23 cellular contexts compared by ENCODE assay signal in the genomic region with DNA sequence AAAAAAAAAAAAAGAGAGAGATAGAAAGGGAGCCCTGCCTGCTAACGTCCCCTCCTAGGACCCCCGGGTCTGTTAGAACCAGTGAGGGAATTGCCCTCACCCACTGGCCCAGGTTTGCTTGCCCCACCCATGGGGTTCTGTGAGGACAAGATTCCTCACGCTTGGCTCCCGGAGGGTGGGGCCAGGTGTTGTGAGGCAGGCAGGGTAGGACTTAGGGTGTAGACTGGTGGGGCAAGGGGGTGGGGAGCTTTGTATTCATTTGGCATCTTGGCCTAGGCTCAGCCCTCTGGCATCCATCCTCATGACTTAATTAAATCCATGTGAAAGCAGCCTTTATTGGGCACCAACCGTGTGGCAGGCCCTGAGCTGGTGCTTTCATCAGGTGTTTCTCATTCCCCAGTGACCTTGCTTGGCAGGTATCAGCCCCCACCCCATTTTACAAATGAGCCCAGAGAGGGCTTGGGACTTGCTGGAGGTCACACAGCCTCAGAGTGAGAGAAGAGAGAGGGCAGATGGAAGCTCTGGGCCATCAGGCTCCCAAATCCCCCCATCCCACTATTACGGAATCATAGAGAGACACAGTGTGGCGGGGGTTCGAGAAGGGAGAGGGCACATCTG. TPM values are rescaled to one million over a fixed set of nuclear protein-coding genes. Genes with fewer than 3 reads are reported as not detected.
DNase-seq lines count a peak whose midpoint lies in the region; ATAC-seq and TF ChIP-seq lines count a peak whose summit lies in the region.
"Had no signal": no experiment of that assay in that cellular context is flagged by ENCODE, and none has a peak within 500 bp of the region (broad histone marks: within the 10 kb centered on the region; RNA-seq: fewer than 3 reads in every experiment).

No MANE protein-coding gene starts in this region.

- H3K4me3 ChIP-seq in esophagus (ENCODE audit: low read depth in 1 of 2, low read length in 2 of 2) (no peak overlapping the region), mucosa of descending colon (no peak overlapping the region), upper lobe of right lung (no peak overlapping the region)
- H3K4me3 ChIP-seq: GM23338 had no signal

- CTCF ChIA-PET in activated CD8-positive, alpha-beta T cell treated with anti-CD3 and anti-CD28 coated beads for 36 hours (lab: Charles Lee): no interaction called here

- H3K27me3 Mint-ChIP-seq in natural killer cell treated with Interleukin-12 subunit alpha and Interleukin-12 subunit beta and Interleukin-15 and Interleukin-18, amount 100 ng/mL, for 72 hours: no peaks in the 10 kb centered on the region
- peaks cover 0 to 2% of the 10 kb centered on the region in 2 donors for H3K27me3 Mint-ChIP-seq in natural killer cell (ENCODE audit: low read depth in 2 of 2)
- no peaks in the 10 kb centered on the region for H3K27me3 Mint-ChIP-seq in activated CD8-positive, alpha-beta T cell treated with anti-CD3 and anti-CD28 coated beads for 36 hours
- H3K27me3 Mint-ChIP-seq: CD4-positive, CD25-positive, alpha-beta regulatory T cell had no signal

- ATAC-seq in natural killer cell treated with Interleukin-12 subunit alpha and Interleukin-12 subunit beta and Interleukin-15 and Interleukin-18, amount 100 ng/mL, for 72 hours: no peak
- no peak for ATAC-seq in natural killer cell
- ATAC-seq in mucosa of descending colon: peak; percentile 74
- ATAC-seq in upper lobe of right lung: no peak
- ATAC-seq in HG02759 (IDR thresholded peaks at IDR 0.05; ENCODE audit: unreplicated experiment): no peak
- no peak for ATAC-seq in activated CD8-positive, alpha-beta T cell treated with anti-CD3 and anti-CD28 coated beads for 36 hours

- H3K36me3 Mint-ChIP-seq in natural killer cell treated with Interleukin-12 subunit alpha and Interleukin-12 subunit beta and Interleukin-15 and Interleukin-18, amount 100 ng/mL, for 72 hours: no peaks in the 10 kb centered on the region
- H3K36me3 Mint-ChIP-seq in natural killer cell: no peaks in the 10 kb centered on the region
- no peaks in the 10 kb centered on the region for H3K36me3 Mint-ChIP-seq in activated CD8-positive, alpha-beta T cell treated with anti-CD3 and anti-CD28 coated beads for 36 hours (ENCODE audit: low read depth)
- H3K36me3 Mint-ChIP-seq: CD4-positive, CD25-positive, alpha-beta regulatory T cell had no signal

- H3K36me3 ChIP-seq in esophagus (ENCODE audit: control insufficient read depth in 2 of 2, insufficient read depth in 2 of 2, low read length in 1 of 2) (no peaks in the 10 kb centered on the region), mucosa of descending colon (ENCODE audit: low read depth) (no peaks in the 10 kb centered on the region), upper lobe of right lung (no peaks in the 10 kb centered on the region)

- POLR2A ChIA-PET in activated CD8-positive, alpha-beta T cell treated with anti-CD3 and anti-CD28 coated beads for 36 hours (lab: Charles Lee): no interaction called here

- in situ Hi-C loops in GM13976 (cut with MboI; ENCODE audit: low sequenced_read_pairs, unreplicated experiment): no loop called here

- H3K9me3 ChIP-seq in esophagus (ENCODE audit: control insufficient read depth in 2 of 2, insufficient read depth in 1 of 2, low read depth in 1 of 2, low read length in 1 of 2): no peaks in the 10 kb centered on the region
- H3K9me3 ChIP-seq in mucosa of descending colon: no peaks in the 10 kb centered on the region
- no peaks in the 10 kb centered on the region for H3K9me3 ChIP-seq in upper lobe of right lung

- no peak for TF ChIP-seq CTCF in natural killer cell (IDR thresholded peaks at IDR 0.05)
- no peak for TF ChIP-seq CTCF in mucosa of descending colon (IDR thresholded peaks at IDR 0.05)
- TF ChIP-seq CTCF in upper lobe of right lung (IDR thresholded peaks at IDR 0.05): no peak
- TF ChIP-seq CTCF in GM13976 (IDR thresholded peaks at IDR 0.05; ENCODE audit: borderline replicate concordance, control extremely low read depth, extremely low read depth, insufficient read depth, missing control alignments): no peak
- TF ChIP-seq CTCF in activated CD8-positive, alpha-beta T cell treated with anti-CD3 and anti-CD28 coated beads for 36 hours (IDR thresholded peaks at IDR 0.05): no peak

- intact Hi-C loops in natural killer cell (cut with micrococcal nuclease) (no loop called here), mucosa of descending colon (cut with DNase I, micrococcal nuclease) (no loop called here), upper lobe of right lung (cut with DNase I) (no loop called here)
- intact Hi-C loops in activated CD8-positive, alpha-beta T cell treated with anti-CD3 and anti-CD28 coated beads for 36 hours (cut with micrococcal nuclease): no loop called here

- peak; percentile 18 for DNase-seq in natural killer cell treated with Interleukin-12 subunit alpha and Interleukin-12 subunit beta and Interleukin-15 and Interleukin-18, amount 100 ng/mL, for 72 hours (ENCODE audit: low spot score)
- DNase-seq in natural killer cell: no peak
- peak in 2 of 3 donors; percentile 71 to 76 for DNase-seq in mucosa of descending colon
- DNase-seq in upper lobe of right lung: peak; percentile 48
- DNase-seq in GM13976 (ENCODE audit: low spot score): no peak
- no peak for DNase-seq in activated CD8-positive, alpha-beta T cell treated with anti-CD3 and anti-CD28 coated beads for 36 hours
- DNase-seq: ACHN; CD4-positive, CD25-positive, alpha-beta regulatory T cell; DMS79; KG1; NCI-H1048; NCI-H146; NCI-H345; NCI-H526 treated with DMSO at 0.1 percent for 48 hours; NK-92 treated with Interleukin-12 subunit alpha and Interleukin-12 subunit beta, amount 100 ng/mL, for 24 hours; OCI-M1; RPMI8226 had no signal

- H3K27me3 ChIP-seq in esophagus (ENCODE audit: control insufficient read depth in 1 of 2, insufficient read depth in 2 of 2, low read length in 2 of 2) (no peaks in the 10 kb centered on the region), upper lobe of right lung (no peaks in the 10 kb centered on the region)

- H3K4me1 ChIP-seq in esophagus (ENCODE audit: control insufficient read depth in 2 of 2, insufficient read depth in 2 of 2, low read length in 1 of 2) (peaks cover 6 to 18% of the 10 kb centered on the region in 2 donors), mucosa of descending colon (ENCODE audit: low read depth) (peaks cover 5% of the 10 kb centered on the region), upper lobe of right lung (no peaks in the 10 kb centered on the region)

- H3K4me1 Mint-ChIP-seq in natural killer cell treated with Interleukin-12 subunit alpha and Interleukin-12 subunit beta and Interleukin-15 and Interleukin-18, amount 100 ng/mL, for 72 hours (ENCODE audit: low read depth in 2 of 2): peaks cover 0 to 7% of the 10 kb centered on the region in 2 donors
- no peaks in the 10 kb centered on the region for H3K4me1 Mint-ChIP-seq in natural killer cell
- H3K4me1 Mint-ChIP-seq in activated CD8-positive, alpha-beta T cell treated with anti-CD3 and anti-CD28 coated beads for 36 hours (ENCODE audit: low read depth): no peaks in the 10 kb centered on the region
- H3K4me1 Mint-ChIP-seq: GM23338 had no signal

- no peaks in the 10 kb centered on the region for H3K9me3 Mint-ChIP-seq in natural killer cell treated with Interleukin-12 subunit alpha and Interleukin-12 subunit beta and Interleukin-15 and Interleukin-18, amount 100 ng/mL, for 72 hours
- no peaks in the 10 kb centered on the region for H3K9me3 Mint-ChIP-seq in natural killer cell
- H3K9me3 Mint-ChIP-seq in activated CD8-positive, alpha-beta T cell treated with anti-CD3 and anti-CD28 coated beads for 36 hours: no peaks in the 10 kb centered on the region
- H3K9me3 Mint-ChIP-seq: GM23338 had no signal

- peak overlapping the region in 1 of 2 donors; percentile 45 for H3K27ac Mint-ChIP-seq in natural killer cell treated with Interleukin-12 subunit alpha and Interleukin-12 subunit beta and Interleukin-15 and Interleukin-18, amount 100 ng/mL, for 72 hours
- no peak overlapping the region for H3K27ac Mint-ChIP-seq in natural killer cell
- H3K27ac Mint-ChIP-seq in activated CD8-positive, alpha-beta T cell treated with anti-CD3 and anti-CD28 coated beads for 36 hours: no peak overlapping the region
- H3K27ac Mint-ChIP-seq: CD4-positive, CD25-positive, alpha-beta regulatory T cell; GM23338 had no signal

- 62 to 68% methylated on average over 7 to 8 of the region's 8 CpGs for WGBS in esophagus, 2 donors

- peak overlapping the region; percentile 57 to 76 for H3K27ac ChIP-seq in esophagus (ENCODE audit: low read depth in 2 of 2, low read length in 1 of 2)
- no peak overlapping the region for H3K27ac ChIP-seq in upper lobe of right lung
- H3K27ac ChIP-seq: HL-60 had no signal

- H3K4me3 Mint-ChIP-seq in natural killer cell treated with Interleukin-12 subunit alpha and Interleukin-12 subunit beta and Interleukin-15 and Interleukin-18, amount 100 ng/mL, for 72 hours: no peak overlapping the region
- no peak overlapping the region for H3K4me3 Mint-ChIP-seq in natural killer cell
- H3K4me3 Mint-ChIP-seq in activated CD8-positive, alpha-beta T cell treated with anti-CD3 and anti-CD28 coated beads for 36 hours: no peak overlapping the region
- H3K4me3 Mint-ChIP-seq: CD4-positive, CD25-positive, alpha-beta regulatory T cell; GM23338 had no signal

RNA-seq across cellular contexts. Expression of gene RAB44, which starts 19.0 kb away (rescaled TPM):
- 1 to 10 TPM; 4.1 to 7.9 TPM for total RNA-seq in natural killer cell treated with Interleukin-12 subunit alpha and Interleukin-12 subunit beta and Interleukin-15 and Interleukin-18, amount 100 ng/mL, for 72 hours
- total RNA-seq in natural killer cell (10 to 100 TPM in 1 of 3 donors, under 1 TPM in 2; 0.09 to 12.9 (median 0.70) TPM), mucosa of descending colon (under 1 TPM; 0.32 to 0.53 (median 0.32) TPM), upper lobe of right lung (0.96 TPM)
- under 1 TPM; 0.21 to 0.37 TPM for polyA plus RNA-seq in esophagus
- under 1 TPM in 1 of 2 experiments, not detected in 1; 0.07 TPM for total RNA-seq in activated CD8-positive, alpha-beta T cell treated with anti-CD3 and anti-CD28 coated beads for 36 hours
- total RNA-seq: G401, GM23338, M059J had no signal
- polyA plus RNA-seq: CD4-positive, CD25-positive, alpha-beta regulatory T cell; GM23338 had no signal

RNA-seq across cellular contexts. Expression of gene CDKN1A, which starts 38.1 kb away (rescaled TPM):
- 100 to 1,000 TPM; 176 to 617 TPM for total RNA-seq in natural killer cell treated with Interleukin-12 subunit alpha and Interleukin-12 subunit beta and Interleukin-15 and Interleukin-18, amount 100 ng/mL, for 72 hours
- 10 to 100 TPM; 19.1 to 40.7 (median 25.4) TPM for total RNA-seq in natural killer cell
- 100 to 1,000 TPM in 1 of 2 donors, 10 to 100 TPM in 1; 36.9 to 114 TPM for polyA plus RNA-seq in esophagus
- total RNA-seq in mucosa of descending colon: 100 to 1,000 TPM; 181 to 381 (median 255) TPM
- total RNA-seq in upper lobe of right lung: 151 TPM
- total RNA-seq in activated CD8-positive, alpha-beta T cell treated with anti-CD3 and anti-CD28 coated beads for 36 hours: 10 to 100 TPM; 42.3 to 47.4 TPM

Comparison
In these comparisons a context has a peak if more than half of its experiments do, and no peak if none do; other contexts are left out.
1. DNase-seq: peak in natural killer cell treated with Interleukin-12 subunit alpha and Interleukin-12 subunit beta and Interleukin-15 and Interleukin-18, amount 100 ng/mL, for 72 hours (single experiment), mucosa of descending colon (2 of 3) and upper lobe of right lung (single experiment); none in natural killer cell (single experiment), GM13976 (single experiment) and activated CD8-positive, alpha-beta T cell treated with anti-CD3 and anti-CD28 coated beads for 36 hours (single experiment).